In the genomic region with DNA sequence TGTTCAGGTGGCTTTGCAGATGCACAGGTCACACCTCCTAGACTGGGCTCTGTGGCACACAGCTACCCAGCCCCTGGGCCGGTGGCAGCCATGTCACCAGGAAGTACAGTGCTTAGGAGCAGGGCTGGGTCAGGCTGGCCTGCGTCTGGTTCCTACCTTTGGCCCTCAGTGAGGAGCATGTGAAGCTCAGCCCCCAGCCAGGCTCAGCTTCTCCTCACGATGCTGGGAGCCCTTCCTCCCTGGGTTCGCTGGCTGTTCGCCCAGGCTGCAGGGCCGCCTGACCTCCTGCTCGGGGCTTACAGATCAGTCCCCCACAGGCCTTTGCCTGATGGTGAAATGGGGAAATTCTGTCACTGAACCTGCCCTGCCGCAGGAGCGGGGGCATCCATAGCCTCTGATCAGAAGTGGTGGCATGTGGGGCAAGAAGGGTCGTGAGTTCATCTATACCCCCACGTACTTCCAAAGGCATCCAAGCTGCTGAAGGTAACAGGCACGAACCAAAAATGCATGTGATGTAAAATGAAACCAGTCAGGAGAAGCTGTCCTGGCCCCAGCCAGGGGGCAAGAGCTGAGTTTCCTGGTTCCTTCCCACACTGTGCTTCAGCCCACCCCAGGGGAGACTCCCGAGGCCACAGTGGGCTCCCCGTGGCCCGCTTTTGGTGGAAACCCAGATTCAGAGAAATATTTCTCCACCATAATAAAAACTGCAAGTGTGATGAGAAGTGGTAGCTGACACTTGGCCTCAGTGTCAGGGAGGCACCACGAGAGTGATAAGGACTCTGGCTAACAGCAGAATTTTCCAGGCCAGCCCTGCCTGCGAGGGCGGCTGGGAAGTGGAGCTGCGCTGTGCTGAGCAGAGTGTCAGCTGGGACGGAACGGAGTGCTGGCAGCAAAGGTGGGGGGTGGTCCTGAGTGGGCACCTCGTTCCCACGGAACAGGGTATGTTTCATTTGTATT, we compare ENCODE assay signal across 11 cellular contexts. TPM values are rescaled to one million over a fixed set of nuclear protein-coding genes. Genes with fewer than 3 reads are reported as not detected.
A peak's percentile ranks its signal among the peaks of the same experiment; 100 is the strongest.
DNase-seq lines count a peak whose midpoint lies in the region; ATAC-seq and TF ChIP-seq lines count a peak whose summit lies in the region.
"Had no signal": no experiment of that assay in that cellular context is flagged by ENCODE, and none has a peak within 500 bp of the region (broad histone marks: within the 10 kb centered on the region; RNA-seq: fewer than 3 reads in every experiment).

No MANE protein-coding gene starts in this region.

- H3K27ac Mint-ChIP-seq in neural crest cell (ENCODE audit: unreplicated experiment): peak overlapping the region; percentile 47
- H3K27ac Mint-ChIP-seq: progenitor cell of endocrine pancreas had no signal

- peaks cover under 1% of the 10 kb centered on the region for H3K36me3 Mint-ChIP-seq in neural crest cell (ENCODE audit: low read depth)

- peaks cover 1% of the 10 kb centered on the region; the same call in 1 of the 2 replicates for H3K36me3 ChIP-seq in IMR-90 (ENCODE audit: control insufficient read depth, insufficient read depth, low read length)
- H3K36me3 ChIP-seq in body of pancreas (replicated peaks in 1 of 2; ENCODE audit: insufficient read depth in 1 of 2, low read depth in 2 of 2): no peaks in the 10 kb centered on the region

- no peak overlapping the region for H3K4me3 ChIP-seq in IMR-90 (ENCODE audit: insufficient read depth, low read depth, low read length)
- no peak overlapping the region for H3K4me3 ChIP-seq in choroid plexus epithelial cell (ENCODE audit: low read depth, low read length)
- H3K4me3 ChIP-seq in body of pancreas: no peak overlapping the region

- no peak overlapping the region for H2BK15ac ChIP-seq in IMR-90 (ENCODE audit: low read depth, low read length)

- intact Hi-C loops in IMR-90 (cut with micrococcal nuclease): no loop called here
- intact Hi-C loops in body of pancreas (cut with DNase I): no loop called here

- no peak overlapping the region for H4K8ac ChIP-seq in IMR-90 (ENCODE audit: low read depth in 2 of 2, low read length in 2 of 2)

- H4K5ac ChIP-seq in IMR-90 (ENCODE audit: low read depth, low read length): no peak overlapping the region

- H2AFZ ChIP-seq in IMR-90 (replicated peaks; ENCODE audit: low read length, poor library complexity): no peak overlapping the region

- POLR2A ChIA-PET in IMR-90 (lab: Charles Lee; ENCODE audit: unreplicated experiment): no interaction called here

- H3K27ac ChIP-seq in C4-2B (peak overlapping the region; percentile 80; the same call in 1 of the 2 replicates), IMR-90 (ENCODE audit: insufficient read depth, low read length) (no peak overlapping the region), body of pancreas (no peak overlapping the region)

- WGBS in IMR-90 (ENCODE audit: extremely low coverage in 2 of 2, insufficient read length in 1 of 2), 2 experiments: 71% methylated on average over 2 of the region's 23 CpGs; no CpG with 5 or more reads in 1 of the 2 experiments
- 67 to 73% methylated on average over 15 to 23 of the region's 23 CpGs for WGBS in body of pancreas, 2 donors

- H3K4me1 ChIP-seq in IMR-90 (ENCODE audit: control insufficient read depth, insufficient read depth, low read length) (peaks cover 25% of the 10 kb centered on the region), body of pancreas (peaks cover 35% of the 10 kb centered on the region)

- no peaks in the 10 kb centered on the region for H3K9me3 ChIP-seq in IMR-90 (ENCODE audit: control insufficient read depth, insufficient read depth, low read length)
- no peaks in the 10 kb centered on the region for H3K9me3 ChIP-seq in body of pancreas

- H3K4me2 ChIP-seq in IMR-90 (ENCODE audit: low read depth, low read length): no peak overlapping the region

- CTCF ChIA-PET in IMR-90 (lab: Yijun Ruan, JAX): no interaction called here

- no peak overlapping the region for H3K23ac ChIP-seq in IMR-90 (ENCODE audit: low read depth, low read length)

- H2BK20ac ChIP-seq in IMR-90 (ENCODE audit: low read depth, low read length): no peak overlapping the region

- H2AK5ac ChIP-seq in IMR-90 (ENCODE audit: low read depth, low read length): no peak overlapping the region; the same call in 1 of the 2 replicates

- TF ChIP-seq RAD21 in IMR-90 (IDR thresholded peaks at IDR 0.05; ENCODE audit: low read length): no peak

- no peak overlapping the region for H2BK120ac ChIP-seq in IMR-90 (ENCODE audit: low read depth, low read length)

- no peak overlapping the region for H4K91ac ChIP-seq in IMR-90 (ENCODE audit: insufficient read depth, low read depth, low read length)

- BruUV-seq in IMR-90 (replicated peaks; lab: Mats Ljungman, UMichigan): no TSS peak

- peaks cover 59% of the 10 kb centered on the region for H3K4me1 Mint-ChIP-seq in neural crest cell

- H3K27me3 ChIP-seq in IMR-90 (ENCODE audit: control insufficient read depth, insufficient read depth, low read length): no peaks in the 10 kb centered on the region
- H3K27me3 ChIP-seq in body of pancreas: no peaks in the 10 kb centered on the region

- no peak overlapping the region for H2AK9ac ChIP-seq in IMR-90 (replicated peaks; ENCODE audit: low read depth, low read length, poor library complexity)

- dilution Hi-C loops in IMR-90 (cut with HindIII; ENCODE audit: low sequenced_read_pairs, unreplicated experiment): no loop called here

- peak overlapping the region; percentile 16; the same call in 1 of the 2 replicates for H3K4ac ChIP-seq in IMR-90 (ENCODE audit: low read depth, low read length)

- H3K56ac ChIP-seq in IMR-90 (ENCODE audit: extremely low read depth, insufficient read depth, low read length): no peak overlapping the region

- H3K4me3 Mint-ChIP-seq in neural crest cell: no peak overlapping the region

- H3K27me3 Mint-ChIP-seq in neural crest cell (ENCODE audit: low read depth): no peaks in the 10 kb centered on the region
- H3K27me3 Mint-ChIP-seq: progenitor cell of endocrine pancreas had no signal

- no peak overlapping the region for H2BK5ac ChIP-seq in IMR-90 (ENCODE audit: low read depth, low read length, poor library complexity, severe bottlenecking)

- TF ChIP-seq CTCF in C4-2B (conservative IDR thresholded peaks at IDR 0.05) (no peak), IMR-90 (conservative IDR thresholded peaks at IDR 0.05; ENCODE audit: low read depth, low read length) (no peak), choroid plexus epithelial cell (conservative IDR thresholded peaks at IDR 0.05; ENCODE audit: low read depth, low read length) (no peak), neural crest cell (conservative IDR thresholded peaks at IDR 0.05) (no peak), body of pancreas (IDR thresholded peaks at IDR 0.05) (no peak)

- no peak overlapping the region for H3K18ac ChIP-seq in IMR-90 (ENCODE audit: low read depth, low read length)

- no peaks in the 10 kb centered on the region for H3K9me1 ChIP-seq in IMR-90 (ENCODE audit: insufficient read depth, low read length)

- H4K20me1 ChIP-seq in IMR-90 (ENCODE audit: insufficient read depth, low read length): 0 out of 2 replicates have a peak, but pooled peaks cover 9% of the 10 kb centered on the region

- ATAC-seq in IMR-90 (ENCODE audit: low read depth) (no peak), body of pancreas (no peak), HG02973 (IDR thresholded peaks at IDR 0.05; ENCODE audit: unreplicated experiment) (no peak), HG03095 (IDR thresholded peaks at IDR 0.05; ENCODE audit: unreplicated experiment) (no peak)

- peaks cover 0 to 4% of the 10 kb centered on the region in 2 experiments; a peak in 1 of 4 replicates for H3K79me1 ChIP-seq in IMR-90 (ENCODE audit: low read depth in 1 of 2, low read length in 2 of 2)

- DNase-seq in IMR-90: no peak
- DNase-seq in choroid plexus epithelial cell (ENCODE audit: low read depth): peak; percentile 42
- DNase-seq in neural crest cell (ENCODE audit: low read depth, low spot score): no peak
- no peak for DNase-seq in body of pancreas
- no peak for DNase-seq in NCI-H2107 treated with DMSO at 0.1 percent for 48 hours (lab: John Stamatoyannopoulos, UW; ENCODE audit: unreplicated experiment)
- DNase-seq: NCI-H187, SHP77 had no signal

- in situ Hi-C loops in IMR-90 (cut with MboI; ENCODE audit: low sequenced_read_pairs): no loop called here

- H3K9me3 Mint-ChIP-seq in neural crest cell: no peaks in the 10 kb centered on the region

- 0 out of 2 replicates have a peak overlapping the region, but pooled peaks have one; percentile 17 for H3K14ac ChIP-seq in IMR-90 (replicated peaks; ENCODE audit: low read depth, low read length)

- H3K9ac ChIP-seq in IMR-90 (ENCODE audit: low read depth, low read length): no peak overlapping the region

- TF ChIP-seq POLR2A in IMR-90 (IDR thresholded peaks at IDR 0.05; ENCODE audit: low read depth, low read length) (no peak), body of pancreas (IDR thresholded peaks at IDR 0.05) (no peak)

TF ChIP-seq in IMR-90, 13 proteins besides CTCF, POLR2A, EP300 and RAD21 (continues in another document):
- TF ChIP-seq RFX5 (IDR thresholded peaks at IDR 0.05; ENCODE audit: low read depth, low read length) (no peak), SMC3 (IDR thresholded peaks at IDR 0.05; ENCODE audit: low read depth, low read length) (no peak), ELK1 (IDR thresholded peaks at IDR 0.05; ENCODE audit: borderline replicate concordance, low read depth, low read length) (no peak), FOS (IDR thresholded peaks at IDR 0.05; ENCODE audit: low read depth, low read length) (no peak), MAZ (IDR thresholded peaks at IDR 0.05; ENCODE audit: borderline replicate concordance, low read depth, low read length) (no peak), NFE2L2 (IDR thresholded peaks at IDR 0.05; ENCODE audit: low read depth, low read length) (no peak)

RNA-seq across cellular contexts. Expression of gene SPATA2, which starts 22.8 kb away (rescaled TPM):
- 1.3 and 1.4 TPM in 2 replicates for total RNA-seq in IMR-90 (2012; rRNA removed)
- 4.4 and 4.5 TPM in 2 replicates for polyA plus RNA-seq in IMR-90 (2012; rRNA removed)
- polyA plus RNA-seq in IMR-90 (2012; cell fraction: cytosol; rRNA removed): 3.5 and 5.8 TPM in 2 replicates
- polyA plus RNA-seq in IMR-90 (2012; cell fraction: nucleus; rRNA removed; ENCODE audit: low replicate concordance): 5.9 and 9.4 TPM in 2 replicates
- 10.3 and 10.5 TPM in 2 replicates for total RNA-seq in neural crest cell
- 1 to 10 TPM; 3.9 to 7.3 TPM for total RNA-seq in body of pancreas

RNA-seq across cellular contexts. Expression of gene RNF114, which starts 43.7 kb away (rescaled TPM):
- 44.6 and 49.7 TPM in 2 replicates for total RNA-seq in IMR-90 (2012; rRNA removed)
- polyA plus RNA-seq in IMR-90 (2012; rRNA removed): 55.0 and 62.3 TPM in 2 replicates
- polyA plus RNA-seq in IMR-90 (2012; cell fraction: cytosol; rRNA removed): 122 and 166 TPM in 2 replicates
- 88.0 and 111 TPM in 2 replicates for polyA plus RNA-seq in IMR-90 (2012; cell fraction: nucleus; rRNA removed; ENCODE audit: low replicate concordance)
- total RNA-seq in neural crest cell: 53.0 and 59.0 TPM in 2 replicates
- total RNA-seq in body of pancreas: 100 to 1,000 TPM in 1 of 2 donors, 10 to 100 TPM in 1; 82.0 to 181 TPM
